8 cellular contexts compared by ENCODE assay signal in the genomic region with DNA sequence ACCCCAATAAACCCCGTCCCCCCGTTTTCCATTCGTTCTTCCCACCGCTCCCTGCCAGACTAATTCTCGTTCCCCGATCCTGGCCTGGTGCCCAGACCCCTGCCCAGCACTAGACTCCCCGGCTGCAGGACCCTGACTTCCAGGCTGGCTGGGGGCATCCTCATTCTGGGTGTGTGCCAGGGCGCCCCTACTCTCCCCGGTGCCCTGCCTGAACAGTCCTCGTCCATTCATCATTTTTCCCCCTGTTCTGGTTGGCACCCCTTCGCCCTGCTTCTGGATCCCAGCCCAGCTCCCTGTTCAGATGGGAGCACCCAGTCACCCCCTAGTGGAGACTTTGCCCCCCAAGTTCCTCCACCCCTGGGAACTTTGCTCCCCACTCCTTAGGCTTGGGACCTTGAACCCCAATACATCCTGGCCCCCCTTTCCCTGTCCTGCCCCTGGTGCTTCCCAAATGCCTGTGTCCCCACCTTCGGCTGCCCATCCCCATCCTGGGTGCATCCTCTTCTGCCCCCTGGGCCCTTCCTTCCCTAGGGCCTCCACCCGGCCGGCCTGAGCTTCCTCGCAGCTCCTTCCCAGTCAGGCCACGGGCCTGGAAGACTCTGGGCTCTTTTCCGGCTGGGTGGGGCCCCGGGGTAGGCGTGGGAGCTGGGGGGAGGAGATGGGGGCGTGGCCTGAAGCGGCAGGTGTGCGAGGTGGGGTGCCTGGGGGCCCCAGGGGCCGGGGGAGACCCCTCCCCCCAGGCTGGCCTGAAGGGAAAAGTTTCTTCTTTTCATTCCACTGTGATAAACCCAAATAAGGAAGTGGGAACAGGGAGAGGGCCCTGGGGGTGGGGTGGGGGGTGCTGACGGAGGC. TPM values are rescaled to one million over a fixed set of nuclear protein-coding genes. Genes with fewer than 3 reads are reported as not detected.
A peak's percentile ranks its signal among the peaks of the same experiment; 100 is the strongest.
DNase-seq lines count a peak whose midpoint lies in the region; ATAC-seq and TF ChIP-seq lines count a peak whose summit lies in the region.

No MANE protein-coding gene starts in this region.

- POLR2A ChIA-PET in activated B cell treated with CpG ODN at 0.5 μM for 24 hours (lab: Charles Lee) = interaction anchor here (0.7 to 2.8 kb wide), 6 partner anchors 10 to 47 kb away, joined by 3 to 15 read pairs (median 6); a partner anchor contains a TSS

- intact Hi-C loops in activated B cell treated with CpG ODN at 0.5 μM for 24 hours (cut with micrococcal nuclease) = loop anchor here (1.0 kb wide), 6 partner anchors 11 to 103 kb away; a partner anchor contains a TSS

- H3K27me3 Mint-ChIP-seq in activated B cell treated with CpG ODN at 0.5 μM for 24 hours (no peaks in the 10 kb centered on the region), osteocyte (ENCODE audit: unreplicated experiment) (no peaks in the 10 kb centered on the region)

- CTCF ChIA-PET in activated B cell treated with CpG ODN at 0.5 μM for 24 hours (lab: Charles Lee) = interaction anchor here (0.7 to 2.9 kb wide), 8 partner anchors 15 to 67 kb away, joined by 3 to 13 read pairs (median 3); a partner anchor contains a TSS

- TF ChIP-seq CTCF in C4-2B (conservative IDR thresholded peaks at IDR 0.05) = no peak
- no peak for TF ChIP-seq CTCF in activated B cell treated with CpG ODN at 0.5 μM for 24 hours (IDR thresholded peaks at IDR 0.05)
- peak; percentile 58 for TF ChIP-seq CTCF in fibroblast of villous mesenchyme (IDR thresholded peaks at IDR 0.05; ENCODE audit: insufficient read depth, low read depth, low read length)
- peak; percentile 14 for TF ChIP-seq CTCF in osteocyte (IDR thresholded peaks at IDR 0.05)

- H3K4me3 Mint-ChIP-seq in activated B cell treated with CpG ODN at 0.5 μM for 24 hours = peak overlapping the region; percentile 85
- H3K4me3 Mint-ChIP-seq in osteocyte (ENCODE audit: unreplicated experiment) = peak overlapping the region; percentile 86

- H3K4me1 Mint-ChIP-seq in activated B cell treated with CpG ODN at 0.5 μM for 24 hours (peaks cover 17% of the 10 kb centered on the region), osteocyte (ENCODE audit: unreplicated experiment) (peaks cover 26% of the 10 kb centered on the region)

- ATAC-seq in activated B cell treated with CpG ODN at 0.5 μM for 24 hours (ENCODE audit: low read depth) (no peak), HG02759 (IDR thresholded peaks at IDR 0.05; ENCODE audit: unreplicated experiment) (no peak)

- H3K36me3 Mint-ChIP-seq in activated B cell treated with CpG ODN at 0.5 μM for 24 hours (ENCODE audit: low read depth) = peaks cover 4% of the 10 kb centered on the region
- no peaks in the 10 kb centered on the region for H3K36me3 Mint-ChIP-seq in osteocyte (ENCODE audit: unreplicated experiment)

- DNase-seq in HCEC 1CT (peak; percentile 59), activated B cell treated with CpG ODN at 0.5 μM for 24 hours (no peak), fibroblast of villous mesenchyme (ENCODE audit: low read depth) (no peak), osteocyte (ENCODE audit: extremely low spot score, unreplicated experiment) (no peak), mesenteric fat pad (ENCODE audit: low spot score) (no peak), cerebellar nuclear complex (lab: John Stamatoyannopoulos, UW) (no peak)

- peak overlapping the region; percentile 25 for H3K27ac Mint-ChIP-seq in activated B cell treated with CpG ODN at 0.5 μM for 24 hours
- H3K27ac Mint-ChIP-seq in osteocyte (ENCODE audit: unreplicated experiment) = peak overlapping the region; percentile 64

- peak overlapping the region; percentile 84 for H3K4me3 ChIP-seq in fibroblast of villous mesenchyme (ENCODE audit: low read depth, low read length)

- H3K9me3 Mint-ChIP-seq in activated B cell treated with CpG ODN at 0.5 μM for 24 hours (no peaks in the 10 kb centered on the region), osteocyte (ENCODE audit: unreplicated experiment) (no peaks in the 10 kb centered on the region)

- H3K27ac ChIP-seq in C4-2B = peak overlapping the region; percentile 78

RNA-seq across cellular contexts. Expression of a gene that starts 0.9 kb away (rescaled TPM):
- total RNA-seq in activated B cell treated with CpG ODN at 0.5 μM for 24 hours = 7.9 and 8.1 TPM in 2 replicates
- 53.8 and 66.5 TPM in 2 replicates for total RNA-seq in fibroblast of villous mesenchyme
- 30.2 and 32.0 TPM in 2 replicates for total RNA-seq in osteocyte
- total RNA-seq in mesenteric fat pad = 25.8 TPM

RNA-seq across cellular contexts. Expression of a gene that starts 5.5 kb away (rescaled TPM):
- 112 and 127 TPM in 2 replicates for total RNA-seq in activated B cell treated with CpG ODN at 0.5 μM for 24 hours
- total RNA-seq in fibroblast of villous mesenchyme = 155 and 175 TPM in 2 replicates
- total RNA-seq in osteocyte = 270 and 286 TPM in 2 replicates
- 186 TPM for total RNA-seq in mesenteric fat pad

RNA-seq across cellular contexts. Expression of a gene that starts 11.3 kb away (rescaled TPM):
- total RNA-seq in activated B cell treated with CpG ODN at 0.5 μM for 24 hours = 31.4 and 39.4 TPM in 2 replicates
- 46.7 and 47.5 TPM in 2 replicates for total RNA-seq in fibroblast of villous mesenchyme
- total RNA-seq in osteocyte = 52.9 and 54.7 TPM in 2 replicates
- 53.8 TPM for total RNA-seq in mesenteric fat pad

RNA-seq across cellular contexts. Expression of a gene that starts 17.8 kb away (rescaled TPM):
- total RNA-seq in activated B cell treated with CpG ODN at 0.5 μM for 24 hours (86.7 and 97.4 TPM in 2 replicates), fibroblast of villous mesenchyme (17.7 and 21.9 TPM in 2 replicates), osteocyte (205 and 217 TPM in 2 replicates), mesenteric fat pad (426 TPM)

RNA-seq across cellular contexts. Expression of a gene that starts 21.9 kb away (rescaled TPM):
- total RNA-seq in activated B cell treated with CpG ODN at 0.5 μM for 24 hours (47.5 and 53.3 TPM in 2 replicates), fibroblast of villous mesenchyme (6.5 and 9.3 TPM in 2 replicates), osteocyte (46.5 and 49.9 TPM in 2 replicates), mesenteric fat pad (20.4 TPM)

Comparison
In these comparisons a context has a peak if more than half of its experiments do, and no peak if none do; other contexts are left out.
1. CTCF ChIP-seq: peak in fibroblast of villous mesenchyme (single experiment) and osteocyte (single experiment); none in C4-2B (single experiment) and activated B cell treated with CpG ODN at 0.5 μM for 24 hours (single experiment).